ENCODE assay signal across 8 cellular contexts in genomic region chr15:40323239-40323952, GRCh38. TPM values are rescaled to one million over a fixed set of nuclear protein-coding genes. Genes with fewer than 3 reads are reported as not detected.
DNase-seq lines count a peak whose midpoint lies in the region; ATAC-seq, FAIRE-seq and TF ChIP-seq lines count a peak whose summit lies in the region.

Gene INAFM2 (plus strand): TSS chr15:40323692. CDS start chr15:40324056, 364 bp downstream.

- H3K4me2 ChIP-seq in OCI-LY1 (ENCODE audit: low read length) (peak within 1 kb of the TSS; percentile 66), endothelial cell of umbilical vein (ENCODE audit: insufficient read depth, low read length) (peak within 1 kb of the TSS; percentile 90)

- CTCF ChIA-PET in endothelial cell of umbilical vein (lab: Charles Lee): interaction anchor here (0.6 to 15.0 kb wide), 24 partner anchors 8 to 276 kb away, joined by 3 to 287 read pairs (median 4); partner anchors contain the start of genes BAHD1, CCDC9B and PLCB2

- H3F3A ChIP-seq in OCI-LY1 (ENCODE audit: insufficient read depth, low read length): no peaks in the 10 kb centered on the region

- peak within 1 kb of the TSS; percentile 68 for H3K9ac ChIP-seq in HUES6 (ENCODE audit: low read length)
- H3K9ac ChIP-seq in OCI-LY1 (ENCODE audit: low read length): peak within 1 kb of the TSS; percentile 30; the same call in 1 of the 2 replicates
- H3K9ac ChIP-seq in endothelial cell of umbilical vein (replicated peaks; ENCODE audit: extremely low read depth, insufficient read depth, low read length): peak within 1 kb of the TSS; percentile 67

- peak; percentile 33 for TF ChIP-seq CTCF in D721Med (IDR thresholded peaks at IDR 0.05; ENCODE audit: insufficient read depth, missing control alignments)
- peak; percentile 34 for TF ChIP-seq CTCF in OCI-LY1 (IDR thresholded peaks at IDR 0.05; ENCODE audit: low read length)
- TF ChIP-seq CTCF in endothelial cell of umbilical vein (IDR thresholded peaks at IDR 0.05; ENCODE audit: extremely low read depth in 1 of 2, insufficient read depth in 1 of 2, low read depth in 1 of 2, low read length in 2 of 2): peak; percentile 74 to 83

- DNase-seq in D721Med (ENCODE audit: insufficient read length, low spot score) (peak; percentile 81), endothelial cell of umbilical vein (ENCODE audit: low read depth, low spot score) (peak; percentile 98), middle frontal gyrus (ENCODE audit: extremely low spot score, low spot score) (peak; percentile 77)
- peak; percentile 94 for DNase-seq in activated CD8-positive, alpha-beta memory T cell treated with anti-CD3 and anti-CD28 coated beads, Interleukin-2, amount 50 U/mL, for 4 hours
- peak; percentile 85 for DNase-seq in stimulated activated CD8-positive, alpha-beta memory T cell treated with anti-CD3 and anti-CD28 coated beads, Interleukin-2, amount 100 ng/mL, for 48 hours (ENCODE audit: low read depth in 2 of 2)

- TF ChIP-seq POLR2A in endothelial cell of umbilical vein (IDR thresholded peaks at IDR 0.05; ENCODE audit: low read depth, low read length): peak; percentile 67

- H3K27me3 ChIP-seq in HUES6 (ENCODE audit: control insufficient read depth, insufficient read depth, low read length) (peaks cover 32% of the 10 kb centered on the region), OCI-LY1 (ENCODE audit: insufficient read depth, low read length) (no peaks in the 10 kb centered on the region), endothelial cell of umbilical vein (ENCODE audit: control insufficient read depth in 2 of 2, insufficient read depth in 2 of 2, low read length in 2 of 2) (no peaks in the 10 kb centered on the region)

- H3K9me1 ChIP-seq in endothelial cell of umbilical vein (replicated peaks; ENCODE audit: control insufficient read depth, extremely low read depth, insufficient read depth, low read length): no peaks in the 10 kb centered on the region

- FAIRE-seq in D721Med (lab: Jason Lieb, UNC) (no peak), endothelial cell of umbilical vein (lab: Jason Lieb, UNC) (peak; percentile 91)

- POLR2A ChIA-PET in endothelial cell of umbilical vein (lab: Charles Lee): interaction anchor here (0.7 to 2.3 kb wide), 2 partner anchors 11 to 17 kb away, joined by 6 to 11 read pairs; partner anchors contain the start of gene CCDC9B

- H3K4me1 ChIP-seq in HUES6 (ENCODE audit: control insufficient read depth, insufficient read depth, low read length) (peaks cover 48% of the 10 kb centered on the region), OCI-LY1 (ENCODE audit: insufficient read depth, low read length, severe bottlenecking) (peaks cover 8% of the 10 kb centered on the region), endothelial cell of umbilical vein (ENCODE audit: control insufficient read depth, extremely low read depth, insufficient read depth, low read length) (peaks cover 50% of the 10 kb centered on the region)

- dilution Hi-C loops in endothelial cell of umbilical vein (cut with MboI; ENCODE audit: extremely low pct_ligation_motif_present, low sequenced_read_pairs): no loop called here

- H3K27ac ChIP-seq in HUES6 (ENCODE audit: low read depth, low read length): no peak within 1 kb of the TSS
- H3K27ac ChIP-seq in OCI-LY1 (ENCODE audit: low read depth, low read length, poor library complexity, severe bottlenecking): no peak within 1 kb of the TSS
- peak within 1 kb of the TSS; percentile 8 for H3K27ac ChIP-seq in endothelial cell of umbilical vein (ENCODE audit: insufficient read depth, low read depth, low read length)

- H4K20me1 ChIP-seq in OCI-LY1 (ENCODE audit: insufficient read depth, low read length): no peaks in the 10 kb centered on the region
- H4K20me1 ChIP-seq in endothelial cell of umbilical vein (replicated peaks; ENCODE audit: control insufficient read depth, extremely low read depth, insufficient read depth, low read length): no peaks in the 10 kb centered on the region

- no peaks in the 10 kb centered on the region for H3K9me2 ChIP-seq in OCI-LY1 (ENCODE audit: low read depth, low read length)

- H3K4me3 ChIP-seq in HUES6 (ENCODE audit: low read depth, low read length): peak within 1 kb of the TSS; percentile 72
- H3K4me3 ChIP-seq in OCI-LY1 (ENCODE audit: low read depth, low read length, poor library complexity, severe bottlenecking): peak within 1 kb of the TSS; percentile 62
- peak within 1 kb of the TSS; percentile 41 to 67 (median 57) for H3K4me3 ChIP-seq in endothelial cell of umbilical vein (replicated peaks in 1 of 3; ENCODE audit: insufficient read depth in 1 of 3, low read depth in 1 of 3, low read length in 3 of 3)

- H3K36me3 ChIP-seq in HUES6 (ENCODE audit: control insufficient read depth, insufficient read depth, low read length): 0 out of 2 replicates have a peak, but pooled peaks cover 5% of the 10 kb centered on the region
- no peaks in the 10 kb centered on the region for H3K36me3 ChIP-seq in OCI-LY1 (ENCODE audit: insufficient read depth, low read length)
- H3K36me3 ChIP-seq in endothelial cell of umbilical vein (ENCODE audit: control insufficient read depth in 2 of 2, extremely low read depth in 1 of 2, insufficient read depth in 2 of 2, low read length in 2 of 2): no peaks in the 10 kb centered on the region

- peak; percentile 91 for ATAC-seq in GM21423 (IDR thresholded peaks at IDR 0.05; ENCODE audit: unreplicated experiment)

- H3K79me2 ChIP-seq in OCI-LY1 (ENCODE audit: insufficient read depth, low read length) (no peaks in the 10 kb centered on the region), endothelial cell of umbilical vein (ENCODE audit: control insufficient read depth, insufficient read depth, low read length) (peaks cover 11% of the 10 kb centered on the region)

- H3K9me3 ChIP-seq in HUES6 (ENCODE audit: control insufficient read depth, insufficient read depth, low read depth, low read length) (no peaks in the 10 kb centered on the region), OCI-LY1 (ENCODE audit: low read length) (no peaks in the 10 kb centered on the region), endothelial cell of umbilical vein (replicated peaks; ENCODE audit: control insufficient read depth, insufficient read depth, low read length) (no peaks in the 10 kb centered on the region)

- no TSS peak for BruUV-seq in endothelial cell of umbilical vein (replicated peaks; lab: Mats Ljungman, UMichigan)

- H2AFZ ChIP-seq in OCI-LY1 (ENCODE audit: low read length) (no peak within 1 kb of the TSS), endothelial cell of umbilical vein (ENCODE audit: low read depth, low read length) (peak within 1 kb of the TSS; percentile 6)

- intact Hi-C loops in endothelial cell of umbilical vein (cut with micrococcal nuclease): loop anchor here (1.0 kb wide), 4 partner anchors 8 to 99 kb away; partner anchors contain the start of gene DISP2

TF ChIP-seq in endothelial cell of umbilical vein, 7 proteins besides CTCF, POLR2A, EP300 and RAD21:
- TF ChIP-seq, protein P1, sequence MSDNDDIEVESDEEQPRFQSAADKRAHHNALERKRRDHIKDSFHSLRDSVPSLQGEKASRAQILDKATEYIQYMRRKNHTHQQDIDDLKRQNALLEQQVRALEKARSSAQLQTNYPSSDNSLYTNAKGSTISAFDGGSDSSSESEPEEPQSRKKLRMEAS (IDR thresholded peaks at IDR 0.05; ENCODE audit: insufficient read depth, insufficient read length): peak; percentile 66
- TF ChIP-seq EZH2 (IDR thresholded peaks at IDR 0.05; ENCODE audit: borderline replicate concordance, low read depth, low read length, severe bottlenecking) (no peak), FOS (IDR thresholded peaks at IDR 0.05; ENCODE audit: borderline replicate concordance, insufficient read depth, low read length) (no peak), POLR2AphosphoS5 (IDR thresholded peaks at IDR 0.05; ENCODE audit: insufficient read depth, low read depth, low read length) (peak; percentile 70), GATA2 (IDR thresholded peaks at IDR 0.05; ENCODE audit: insufficient read depth, insufficient read length, low read depth, low read length) (no peak), MYC (IDR thresholded peaks at IDR 0.05; ENCODE audit: low read depth, low read length) (no peak), JUN (IDR thresholded peaks at IDR 0.05; ENCODE audit: borderline replicate concordance, insufficient read depth, insufficient read length, low read depth) (no peak)

RNA-seq across cellular contexts. Expression of gene INAFM2, which starts in this region (rescaled TPM):
- 23.6 and 24.1 TPM in 2 replicates for total RNA-seq in endothelial cell of umbilical vein
- 9.4 and 10.4 TPM in 2 replicates for polyA plus RNA-seq in endothelial cell of umbilical vein
- 11.7 and 14.2 TPM in 2 replicates for polyA plus RNA-seq in endothelial cell of umbilical vein (2011; cell fraction: cytosol; rRNA removed)
- 11.1 and 12.5 TPM in 2 replicates for polyA plus RNA-seq in endothelial cell of umbilical vein (2011; cell fraction: nucleus; rRNA removed)
- polyA plus RNA-seq in endothelial cell of umbilical vein (2012): 11.4 and 13.4 TPM in 2 replicates
- polyA minus RNA-seq in endothelial cell of umbilical vein: 10.0 and 13.4 TPM in 2 replicates
- 3.3 TPM for polyA minus RNA-seq in endothelial cell of umbilical vein (2011; cell fraction: cytosol; rRNA and poly(A)+ RNA removed)
- polyA minus RNA-seq in endothelial cell of umbilical vein (2011; cell fraction: nucleus; rRNA and poly(A)+ RNA removed): 5.5 and 6.1 TPM in 2 replicates
